11 cellular contexts compared by ENCODE assay signal in genomic region chr12:56029166-56029519, GRCh38. TPM values are rescaled to one million over a fixed set of nuclear protein-coding genes. Genes with fewer than 3 reads are reported as not detected.
DNase-seq lines count a peak whose midpoint lies in the region; ATAC-seq and TF ChIP-seq lines count a peak whose summit lies in the region.
"Had no signal": no experiment of that assay in that cellular context is flagged by ENCODE, and none has a peak within 500 bp of the region (broad histone marks: within the 10 kb centered on the region; RNA-seq: fewer than 3 reads in every experiment).

No MANE protein-coding gene starts in this region.

- no peaks in the 10 kb centered on the region for H3K27me3 ChIP-seq in subcutaneous abdominal adipose tissue (ENCODE audit: control insufficient read depth in 5 of 5, insufficient read depth in 4 of 5, low read length in 5 of 5)

- H3K4me3 Mint-ChIP-seq in activated naive CD4-positive, alpha-beta T cell treated with anti-CD3 and anti-CD28 coated beads for 36 hours = no peak overlapping the region
- H3K4me3 Mint-ChIP-seq in activated naive CD8-positive, alpha-beta T cell treated with anti-CD3 and anti-CD28 coated beads for 36 hours = no peak overlapping the region
- peak overlapping the region; percentile 5 for H3K4me3 Mint-ChIP-seq in glutamatergic neuron (ENCODE audit: unreplicated experiment)

- peak overlapping the region in 3 of 5 donors; percentile 6 to 52 (median 43) for H3K9ac ChIP-seq in subcutaneous abdominal adipose tissue (ENCODE audit: low read length in 5 of 5)

- H3K27ac ChIP-seq in subcutaneous abdominal adipose tissue (ENCODE audit: low read depth, low read length) = peak overlapping the region; percentile 21

- no peak for TF ChIP-seq CTCF in glutamatergic neuron (IDR thresholded peaks at IDR 0.05; ENCODE audit: partially characterized antibody, unreplicated experiment)

- H3K9me3 Mint-ChIP-seq in activated naive CD4-positive, alpha-beta T cell treated with anti-CD3 and anti-CD28 coated beads for 36 hours = no peaks in the 10 kb centered on the region
- H3K9me3 Mint-ChIP-seq in activated naive CD8-positive, alpha-beta T cell treated with anti-CD3 and anti-CD28 coated beads for 36 hours = no peaks in the 10 kb centered on the region
- peaks cover 2% of the 10 kb centered on the region for H3K9me3 Mint-ChIP-seq in glutamatergic neuron (ENCODE audit: unreplicated experiment)
- H3K9me3 Mint-ChIP-seq: naive thymus-derived CD4-positive, alpha-beta T cell had no signal

- H3K36me3 ChIP-seq in subcutaneous abdominal adipose tissue (ENCODE audit: control insufficient read depth in 5 of 5, insufficient read depth in 5 of 5, low read length in 5 of 5) = peaks cover 0 to 52% (median 34%) of the 10 kb centered on the region in 5 donors

- peaks cover 24% of the 10 kb centered on the region for H3K4me1 Mint-ChIP-seq in activated naive CD4-positive, alpha-beta T cell treated with anti-CD3 and anti-CD28 coated beads for 36 hours (ENCODE audit: low read depth)
- H3K4me1 Mint-ChIP-seq in activated naive CD8-positive, alpha-beta T cell treated with anti-CD3 and anti-CD28 coated beads for 36 hours = peaks cover 40% of the 10 kb centered on the region
- H3K4me1 Mint-ChIP-seq in glutamatergic neuron (ENCODE audit: low read depth, unreplicated experiment) = peaks cover 9% of the 10 kb centered on the region

- peaks cover 35% of the 10 kb centered on the region for H3K36me3 Mint-ChIP-seq in activated naive CD4-positive, alpha-beta T cell treated with anti-CD3 and anti-CD28 coated beads for 36 hours (ENCODE audit: low read depth)
- peaks cover 68% of the 10 kb centered on the region for H3K36me3 Mint-ChIP-seq in activated naive CD8-positive, alpha-beta T cell treated with anti-CD3 and anti-CD28 coated beads for 36 hours
- no peaks in the 10 kb centered on the region for H3K36me3 Mint-ChIP-seq in glutamatergic neuron (ENCODE audit: unreplicated experiment)

- ATAC-seq in GM21723 (IDR thresholded peaks at IDR 0.05; ENCODE audit: unreplicated experiment) (no peak), HG02885 (IDR thresholded peaks at IDR 0.05; ENCODE audit: poor library complexity, unreplicated experiment) (no peak), HG03280 (IDR thresholded peaks at IDR 0.05; ENCODE audit: unreplicated experiment) (no peak)

- H3K9me3 ChIP-seq in subcutaneous abdominal adipose tissue (ENCODE audit: control insufficient read depth in 5 of 5, low read length in 5 of 5) = no peaks in the 10 kb centered on the region

- H3K4me3 ChIP-seq in subcutaneous abdominal adipose tissue (ENCODE audit: low read depth in 1 of 5, low read length in 5 of 5) = no peak overlapping the region

- CTCF ChIA-PET in activated naive CD4-positive, alpha-beta T cell treated with anti-CD3 and anti-CD28 coated beads for 36 hours (lab: Charles Lee) = interaction anchor here (0.5 to 6.2 kb wide), 13 partner anchors 9 to 291 kb away, joined by 3 to 90 read pairs (median 5); partner anchors contain the start of genes IKZF4, RAB5B and SUOX

- peak overlapping the region; percentile 14 for H3K27ac Mint-ChIP-seq in activated naive CD4-positive, alpha-beta T cell treated with anti-CD3 and anti-CD28 coated beads for 36 hours
- peak overlapping the region; percentile 66 for H3K27ac Mint-ChIP-seq in activated naive CD8-positive, alpha-beta T cell treated with anti-CD3 and anti-CD28 coated beads for 36 hours
- H3K27ac Mint-ChIP-seq in glutamatergic neuron (ENCODE audit: unreplicated experiment) = peak overlapping the region; percentile 62

- DNase-seq in activated naive CD4-positive, alpha-beta T cell treated with anti-CD3 and anti-CD28 coated beads for 36 hours = no peak
- DNase-seq in activated naive CD4-positive, alpha-beta T cell (lab: John Stamatoyannopoulos, UW) = no peak
- DNase-seq in activated naive CD8-positive, alpha-beta T cell treated with anti-CD3 and anti-CD28 coated beads for 36 hours = no peak
- no peak for DNase-seq in glutamatergic neuron
- DNase-seq: NCI-H1417 treated with DMSO at 0.1 percent for 48 hours; stimulated activated CD4-positive, alpha-beta T cell treated with anti-CD3 and anti-CD28 coated beads, Interleukin-1b, Interleukin-23, amount 100 ng/mL, for 48 hours had no signal

- H3K4me1 ChIP-seq in subcutaneous abdominal adipose tissue (ENCODE audit: control insufficient read depth in 5 of 5, insufficient read depth in 5 of 5, low read length in 5 of 5) = peaks cover 0 to 11% (median 4%) of the 10 kb centered on the region in 5 donors

- H3K27me3 Mint-ChIP-seq in activated naive CD4-positive, alpha-beta T cell treated with anti-CD3 and anti-CD28 coated beads for 36 hours (ENCODE audit: low read depth) = no peaks in the 10 kb centered on the region
- H3K27me3 Mint-ChIP-seq in activated naive CD8-positive, alpha-beta T cell treated with anti-CD3 and anti-CD28 coated beads for 36 hours = no peaks in the 10 kb centered on the region
- peaks cover 3% of the 10 kb centered on the region for H3K27me3 Mint-ChIP-seq in glutamatergic neuron (ENCODE audit: unreplicated experiment)
- H3K27me3 Mint-ChIP-seq: naive thymus-derived CD4-positive, alpha-beta T cell had no signal

- intact Hi-C loops in activated naive CD4-positive, alpha-beta T cell treated with anti-CD3 and anti-CD28 coated beads for 36 hours (cut with micrococcal nuclease) = loop anchor here (1.0 kb wide), 2 partner anchors 33 to 291 kb away; no protein-coding TSS in a partner anchor

RNA-seq across cellular contexts. Expression of gene IKZF4, which starts 8.3 kb away (rescaled TPM):
- 1 to 10 TPM; 7.5 to 8.2 TPM for total RNA-seq in activated naive CD4-positive, alpha-beta T cell treated with anti-CD3 and anti-CD28 coated beads for 36 hours
- total RNA-seq in activated naive CD8-positive, alpha-beta T cell treated with anti-CD3 and anti-CD28 coated beads for 36 hours = 10 to 100 TPM; 22.5 to 22.9 TPM
- 24.1 TPM for total RNA-seq in glutamatergic neuron (ENCODE audit: unreplicated experiment)

RNA-seq across cellular contexts. Expression of gene RPS26, which starts 12.6 kb away (rescaled TPM):
- 10 to 100 TPM; 31.0 to 37.3 TPM for total RNA-seq in activated naive CD4-positive, alpha-beta T cell treated with anti-CD3 and anti-CD28 coated beads for 36 hours
- 10 to 100 TPM; 45.1 to 47.7 TPM for total RNA-seq in activated naive CD8-positive, alpha-beta T cell treated with anti-CD3 and anti-CD28 coated beads for 36 hours
- 29.8 TPM for total RNA-seq in glutamatergic neuron (ENCODE audit: unreplicated experiment)

RNA-seq across cellular contexts. Expression of gene SUOX, which starts 32.1 kb away (rescaled TPM):
- 1 to 10 TPM; 1.7 to 2.2 TPM for total RNA-seq in activated naive CD4-positive, alpha-beta T cell treated with anti-CD3 and anti-CD28 coated beads for 36 hours
- total RNA-seq in activated naive CD8-positive, alpha-beta T cell treated with anti-CD3 and anti-CD28 coated beads for 36 hours = 1 to 10 TPM; 4.6 to 4.9 TPM
- 23.9 TPM for total RNA-seq in glutamatergic neuron (ENCODE audit: unreplicated experiment)

RNA-seq across cellular contexts. Expression of gene ERBB3, which starts 50.8 kb away (rescaled TPM):
- 1 to 10 TPM; 1.0 to 1.9 TPM for total RNA-seq in activated naive CD4-positive, alpha-beta T cell treated with anti-CD3 and anti-CD28 coated beads for 36 hours
- under 1 TPM; 0.82 to 0.97 TPM for total RNA-seq in activated naive CD8-positive, alpha-beta T cell treated with anti-CD3 and anti-CD28 coated beads for 36 hours
- total RNA-seq in glutamatergic neuron (ENCODE audit: unreplicated experiment) = 33.7 TPM

RNA-seq across cellular contexts. Expression of gene RAB5B, which starts 55.3 kb away (rescaled TPM):
- 10 to 100 TPM; 33.2 to 35.7 TPM for total RNA-seq in activated naive CD4-positive, alpha-beta T cell treated with anti-CD3 and anti-CD28 coated beads for 36 hours
- total RNA-seq in activated naive CD8-positive, alpha-beta T cell treated with anti-CD3 and anti-CD28 coated beads for 36 hours = 10 to 100 TPM; 24.5 to 25.3 TPM
- total RNA-seq in glutamatergic neuron (ENCODE audit: unreplicated experiment) = 170 TPM

Comparison
In these comparisons a context has a peak if more than half of its experiments do, and no peak if none do; other contexts are left out.
1. H3K27ac Mint-ChIP-seq: peak in every context shown above with its lines; median percentile 66 in activated naive CD8-positive, alpha-beta T cell treated with anti-CD3 and anti-CD28 coated beads for 36 hours; 62 in glutamatergic neuron; 14 in activated naive CD4-positive, alpha-beta T cell treated with anti-CD3 and anti-CD28 coated beads for 36 hours.